24 cellular contexts compared by ENCODE assay signal in the genomic region with DNA sequence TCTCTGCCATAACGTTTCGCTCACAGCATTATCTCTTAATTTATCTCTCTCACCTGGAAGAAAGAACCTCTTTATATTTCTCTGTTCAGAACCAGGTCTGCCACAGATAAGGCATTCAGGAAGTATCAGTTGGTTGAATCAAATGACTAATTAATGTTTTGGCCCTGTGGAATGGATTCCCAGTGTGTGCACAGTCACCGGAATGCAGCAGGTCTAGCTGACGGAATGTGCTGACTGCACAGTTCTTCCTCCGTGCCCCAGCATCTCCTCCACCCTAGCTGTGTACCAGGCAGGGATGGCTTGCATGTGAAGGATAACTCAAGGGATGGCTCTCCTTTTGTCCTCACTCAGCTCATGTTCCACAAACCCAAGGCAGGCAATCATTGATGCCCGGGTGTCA.
DNase-seq lines count a peak whose midpoint lies in the region; ATAC-seq, FAIRE-seq and TF ChIP-seq lines count a peak whose summit lies in the region.
"Had no signal": no experiment of that assay in that cellular context is flagged by ENCODE, and none has a peak within 500 bp of the region (broad histone marks: within the 10 kb centered on the region; RNA-seq: fewer than 3 reads in every experiment).

No MANE protein-coding gene starts in this region.

- no peak for TF ChIP-seq POLR2A in HepG2 (IDR thresholded peaks at IDR 0.05; ENCODE audit: insufficient read depth in 1 of 2, low read depth in 2 of 2, low read length in 2 of 2)
- no peak for TF ChIP-seq POLR2A in right lobe of liver (IDR thresholded peaks at IDR 0.05)
- TF ChIP-seq POLR2A in body of pancreas (IDR thresholded peaks at IDR 0.05) = no peak

- no peak overlapping the region for H3K9ac ChIP-seq in HepG2 (ENCODE audit: insufficient read depth, low read depth, low read length)
- H3K9ac ChIP-seq: BLaER1 had no signal

- no peak for DNase-seq in HepG2 (ENCODE audit: low spot score)
- DNase-seq in right lobe of liver = no peak
- peak in 1 of 4 donors; percentile 16 for DNase-seq in body of pancreas
- DNase-seq in kidney tubule cell (ENCODE audit: low spot score) = peak; percentile 71
- DNase-seq in HuH-7 (ENCODE audit: low spot score) = no peak
- DNase-seq in aorta = no peak
- DNase-seq: 8988T; CD8-positive, alpha-beta T cell; DMS79; GDM1; KG1; NCI-H1436; NCI-H2029 treated with DMSO at 0.1 percent for 48 hours; NCI-H2171 treated with DMSO at 0.1 percent for 48 hours; NCI-H510A; NCI-H82; SIG-M5 had no signal

- TF ChIP-seq RAD21 in HepG2 (CRISPR knock-in tag; IDR thresholded peaks at IDR 0.05) = no peak

- TF ChIP-seq CTCF in HepG2 (CRISPR knock-in tag; IDR thresholded peaks at IDR 0.05) (no peak), right lobe of liver (IDR thresholded peaks at IDR 0.05) (no peak), body of pancreas (IDR thresholded peaks at IDR 0.05) (no peak)

- H3K9me3 ChIP-seq in HepG2 (ENCODE audit: low read length) (no peaks in the 10 kb centered on the region; the same call in 1 of the 2 replicates), right lobe of liver (no peaks in the 10 kb centered on the region), body of pancreas (no peaks in the 10 kb centered on the region), aorta (ENCODE audit: control insufficient read depth, low read length) (no peaks in the 10 kb centered on the region)

- no peaks in the 10 kb centered on the region for H3K36me3 ChIP-seq in HepG2 (replicated peaks in 1 of 2; ENCODE audit: control insufficient read depth in 1 of 2, insufficient read depth in 2 of 2, low read length in 2 of 2)
- H3K36me3 ChIP-seq in right lobe of liver = no peaks in the 10 kb centered on the region
- no peaks in the 10 kb centered on the region for H3K36me3 ChIP-seq in body of pancreas (replicated peaks in 1 of 2; ENCODE audit: insufficient read depth in 1 of 2, low read depth in 2 of 2)
- no peaks in the 10 kb centered on the region for H3K36me3 ChIP-seq in aorta (ENCODE audit: control insufficient read depth in 1 of 2, insufficient read depth in 2 of 2, low read length in 1 of 2)
- H3K36me3 ChIP-seq: BLaER1 had no signal

- no peaks in the 10 kb centered on the region for H3K79me2 ChIP-seq in HepG2 (ENCODE audit: insufficient read depth, low read length)

- no TSS peak for BruUV-seq in HepG2 (replicated peaks; lab: Mats Ljungman, UMichigan)

- H2AFZ ChIP-seq in HepG2 (ENCODE audit: low read length) = no peak overlapping the region
- H2AFZ ChIP-seq: GM23338 had no signal

- in situ Hi-C loops in HepG2 (cut with HindIII; ENCODE audit: extremely low pct_ligation_motif_present, low pct_unique_long_range_greater_than_20kb) = no loop called here

- H3K27ac ChIP-seq in HepG2 (ENCODE audit: extremely low read length, insufficient read depth, low read length) = no peak overlapping the region
- H3K27ac ChIP-seq in right lobe of liver = no peak overlapping the region
- H3K27ac ChIP-seq in body of pancreas = no peak overlapping the region
- no peak overlapping the region for H3K27ac ChIP-seq in aorta (ENCODE audit: low read depth in 1 of 2, low read length in 2 of 2)
- H3K27ac ChIP-seq: BLaER1 had no signal

- CTCF ChIA-PET in HepG2 (lab: Yijun Ruan, JAX; ENCODE audit: low intra/inter-chr PET ratio, low total read pairs) = no interaction called here

- no peak overlapping the region for H3K4me2 ChIP-seq in HepG2 (ENCODE audit: low read depth, low read length)
- H3K4me2 ChIP-seq: BLaER1, GM23338 had no signal

- H3K4me1 ChIP-seq in HepG2 (ENCODE audit: insufficient read depth, low read length) (peaks cover 22% of the 10 kb centered on the region), right lobe of liver (peaks cover 0 to 7% (median 0%) of the 10 kb centered on the region in 4 donors), body of pancreas (no peaks in the 10 kb centered on the region), aorta (ENCODE audit: control insufficient read depth in 1 of 2, insufficient read depth in 2 of 2, low read length in 2 of 2) (no peaks in the 10 kb centered on the region)
- H3K4me1 ChIP-seq: BLaER1 had no signal

- ATAC-seq in HepG2 (no peak), right lobe of liver (no peak), body of pancreas (peak; percentile 56), GM21576 (IDR thresholded peaks at IDR 0.05; ENCODE audit: unreplicated experiment) (no peak), GM19452 (IDR thresholded peaks at IDR 0.05; ENCODE audit: unreplicated experiment) (no peak), aorta (ENCODE audit: low FRiP score) (no peak)
- ATAC-seq: CD8-positive, alpha-beta T cell; GM23338 had no signal

- intact Hi-C loops in HepG2 (cut with micrococcal nuclease; ENCODE audit: unreplicated experiment) = no loop called here
- intact Hi-C loops in right lobe of liver (cut with DNase I) = no loop called here
- intact Hi-C loops in body of pancreas (cut with DNase I) = no loop called here
- intact Hi-C loops in aorta (cut with DNase I) = no loop called here

- TF ChIP-seq EP300 in HepG2 (IDR thresholded peaks at IDR 0.05; ENCODE audit: low read depth in 2 of 2, low read length in 2 of 2) (no peak), HepG2 (CRISPR knock-in tag; IDR thresholded peaks at IDR 0.05; ENCODE audit: borderline replicate concordance) (no peak)

- WGBS in HepG2 (ENCODE audit: low lambda C conversion rate) = 94% methylated on average over 5 of the region's 6 CpGs
- 86% methylated on average over 2 of the region's 6 CpGs for WGBS in right lobe of liver (ENCODE audit: insufficient coverage, low coverage, low lambda C conversion rate, missing lambda C conversion rate)
- WGBS in body of pancreas, 2 donors = 50 to 67% methylated on average over 6 of the region's 6 CpGs
- 84 to 86% methylated on average over 6 of the region's 6 CpGs for WGBS in aorta, 2 donors

- no peaks in the 10 kb centered on the region for H4K20me1 ChIP-seq in HepG2 (ENCODE audit: insufficient read depth, low read length)
- H4K20me1 ChIP-seq: BLaER1 had no signal

- POLR2A ChIA-PET in HepG2 (lab: Yijun Ruan, JAX) = no interaction called here

- FAIRE-seq in HepG2 (lab: Jason Lieb, UNC) = no peak
- FAIRE-seq: GM12891, GM18507, HTR-8/SVneo had no signal

- H3K4me3 ChIP-seq in HepG2 (replicated peaks in 1 of 3; ENCODE audit: insufficient read depth in 1 of 3, low read depth in 2 of 3, low read length in 3 of 3) (no peak overlapping the region), right lobe of liver (no peak overlapping the region), body of pancreas (no peak overlapping the region), aorta (ENCODE audit: low read length in 2 of 2) (no peak overlapping the region)
- H3K4me3 ChIP-seq: BLaER1, GM23338 had no signal

- H3K27me3 ChIP-seq in HepG2 (ENCODE audit: control insufficient read depth in 1 of 2, insufficient read depth in 2 of 2, low read length in 2 of 2) (no peaks in the 10 kb centered on the region), right lobe of liver (no peaks in the 10 kb centered on the region), body of pancreas (no peaks in the 10 kb centered on the region), aorta (ENCODE audit: control insufficient read depth in 1 of 2, insufficient read depth in 2 of 2, low read length in 1 of 2) (no peaks in the 10 kb centered on the region)
- H3K27me3 ChIP-seq: BLaER1 had no signal

TF ChIP-seq in HepG2, 621 proteins besides CTCF, POLR2A, EP300 and RAD21:
- no peak for TF ChIP-seq HNRNPLL (IDR thresholded peaks at IDR 0.05; ENCODE audit: low read depth, low read length, poor library complexity, severe bottlenecking)
- peak; percentile 91 to 93 for TF ChIP-seq MAFK (conservative IDR thresholded peaks at IDR 0.05 in 1 of 2, IDR thresholded peaks at IDR 0.05 in 1 of 2; ENCODE audit: low read length in 2 of 2)
- TF ChIP-seq IRF2 (CRISPR knock-in tag; IDR thresholded peaks at IDR 0.05) = no peak
- no peak for TF ChIP-seq YEATS2 (CRISPR knock-in tag; IDR thresholded peaks at IDR 0.05; ENCODE audit: borderline replicate concordance)
- peak; percentile 88 for TF ChIP-seq MAFF (IDR thresholded peaks at IDR 0.05; ENCODE audit: low read depth, low read length)
- TF ChIP-seq ISL2 (CRISPR knock-in tag; IDR thresholded peaks at IDR 0.05) = no peak
- no peak for TF ChIP-seq GABPB1 (CRISPR knock-in tag; IDR thresholded peaks at IDR 0.05)
- TF ChIP-seq, protein P1, sequence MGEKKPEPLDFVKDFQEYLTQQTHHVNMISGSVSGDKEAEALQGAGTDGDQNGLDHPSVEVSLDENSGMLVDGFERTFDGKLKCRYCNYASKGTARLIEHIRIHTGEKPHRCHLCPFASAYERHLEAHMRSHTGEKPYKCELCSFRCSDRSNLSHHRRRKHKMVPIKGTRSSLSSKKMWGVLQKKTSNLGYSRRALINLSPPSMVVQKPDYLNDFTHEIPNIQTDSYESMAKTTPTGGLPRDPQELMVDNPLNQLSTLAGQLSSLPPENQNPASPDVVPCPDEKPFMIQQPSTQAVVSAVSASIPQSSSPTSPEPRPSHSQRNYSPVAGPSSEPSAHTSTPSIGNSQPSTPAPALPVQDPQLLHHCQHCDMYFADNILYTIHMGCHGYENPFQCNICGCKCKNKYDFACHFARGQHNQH (CRISPR knock-in tag; IDR thresholded peaks at IDR 0.05) = no peak
